ENCODE assay signal across 33 cellular contexts in the genomic region with DNA sequence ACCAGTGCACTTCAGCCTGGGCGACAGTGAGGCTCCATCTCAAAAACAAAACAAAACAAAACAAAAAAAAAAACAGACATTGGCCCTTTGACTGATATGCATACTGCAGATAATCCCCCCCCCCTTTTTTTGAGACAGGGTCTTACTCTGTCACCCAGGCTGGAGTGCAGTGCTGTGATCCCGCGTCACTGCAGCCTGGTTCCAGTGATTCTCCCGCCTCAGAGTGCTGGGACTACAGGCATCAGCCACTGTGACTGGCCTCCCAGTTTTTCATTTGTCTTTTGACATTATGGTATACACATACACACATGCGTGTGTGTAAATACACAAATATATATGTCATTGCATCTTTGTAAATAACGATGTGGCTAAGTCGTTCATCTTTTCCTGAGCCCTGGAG.
"Had no signal": no experiment of that assay in that cellular context is flagged by ENCODE, and none has a peak within 500 bp of the region (broad histone marks: within the 10 kb centered on the region; RNA-seq: fewer than 3 reads in every experiment).

No MANE protein-coding gene starts in this region.

- H2AFZ ChIP-seq: PC-9 had no signal

- H3K9me3 Mint-ChIP-seq: activated CD4-positive, alpha-beta memory T cell treated with anti-CD3 and anti-CD28 coated beads, Interleukin-2, amount 10 ng/mL, durations not matched to agents 7 days and 5 days; activated naive CD4-positive, alpha-beta T cell treated with anti-CD3 and anti-CD28 coated beads for 36 hours; activated naive CD8-positive, alpha-beta T cell treated with anti-CD3 and anti-CD28 coated beads, Interleukin-2, amount 50 U/mL, for 24 hours; brain; T-cell had no signal

- H3K4me2 ChIP-seq: PC-9 had no signal

- H3K27ac Mint-ChIP-seq: activated CD4-positive, alpha-beta memory T cell treated with anti-CD3 and anti-CD28 coated beads, Interleukin-2, amount 10 ng/mL, durations not matched to agents 7 days and 5 days; activated naive CD4-positive, alpha-beta T cell treated with anti-CD3 and anti-CD28 coated beads for 36 hours; activated naive CD8-positive, alpha-beta T cell; activated naive CD8-positive, alpha-beta T cell treated with anti-CD3 and anti-CD28 coated beads, Interleukin-2, amount 50 U/mL, for 24 hours; T-helper 17 cell had no signal

- ATAC-seq: activated CD8-positive, alpha-beta memory T cell treated with anti-CD3 and anti-CD28 coated beads, Interleukin-2, amount 10 ng/mL, durations not matched to agents 7 days and 5 days; activated naive CD8-positive, alpha-beta T cell treated with anti-CD3 and anti-CD28 coated beads, Interleukin-2, amount 50 U/mL, for 24 hours; Right ventricle myocardium inferior; SK-N-SH treated with all-trans-retinoic acid at 6 μM for 48 hours; T-cell; T-helper 17 cell had no signal

- H3K4me3 ChIP-seq: PC-9 had no signal

- H3K4me3 Mint-ChIP-seq: activated CD4-positive, alpha-beta memory T cell treated with anti-CD3 and anti-CD28 coated beads, Interleukin-2, amount 10 ng/mL, durations not matched to agents 7 days and 5 days; activated CD8-positive, alpha-beta memory T cell treated with anti-CD3 and anti-CD28 coated beads, Interleukin-2, amount 10 ng/mL, durations not matched to agents 7 days and 5 days; activated naive CD4-positive, alpha-beta T cell treated with anti-CD3 and anti-CD28 coated beads for 36 hours; activated naive CD8-positive, alpha-beta T cell; activated naive CD8-positive, alpha-beta T cell treated with anti-CD3 and anti-CD28 coated beads, Interleukin-2, amount 50 U/mL, for 24 hours; brain; T-cell had no signal

- H3K27me3 Mint-ChIP-seq: activated CD4-positive, alpha-beta memory T cell treated with anti-CD3 and anti-CD28 coated beads, Interleukin-2, amount 10 ng/mL, durations not matched to agents 7 days and 5 days; activated CD8-positive, alpha-beta memory T cell treated with anti-CD3 and anti-CD28 coated beads, Interleukin-2, amount 10 ng/mL, durations not matched to agents 7 days and 5 days; activated naive CD8-positive, alpha-beta T cell; activated naive CD8-positive, alpha-beta T cell treated with anti-CD3 and anti-CD28 coated beads, Interleukin-2, amount 50 U/mL, for 24 hours; T-cell; T-helper 17 cell had no signal

- H3K36me3 Mint-ChIP-seq: activated CD8-positive, alpha-beta memory T cell treated with anti-CD3 and anti-CD28 coated beads, Interleukin-2, amount 10 ng/mL, durations not matched to agents 7 days and 5 days; activated naive CD8-positive, alpha-beta T cell; T-cell had no signal

- DNase-seq: activated CD4-positive, alpha-beta memory T cell treated with anti-CD3 and anti-CD28 coated beads, Interleukin-2, amount 10 ng/mL, durations not matched to agents 7 days and 5 days; activated CD4-positive, alpha-beta T cell treated with anti-CD3 and anti-CD28 coated beads for 1 hour; activated CD4-positive, alpha-beta T cell treated with anti-CD3 and anti-CD28 coated beads for 48 hours; activated CD4-positive, CD25-positive, alpha-beta regulatory T cell; activated CD8-positive, alpha-beta memory T cell treated with anti-CD3 and anti-CD28 coated beads for 24 hours; activated CD8-positive, alpha-beta memory T cell treated with anti-CD3 and anti-CD28 coated beads, Interleukin-2, amount 10 ng/mL, durations not matched to agents 7 days and 5 days; activated CD8-positive, alpha-beta memory T cell treated with anti-CD3 and anti-CD28 coated beads, Interleukin-2, amount 50 U/mL, for 48 hours; activated gamma-delta T cell; activated naive CD4-positive, alpha-beta T cell treated with anti-CD3 and anti-CD28 coated beads for 36 hours; activated naive CD8-positive, alpha-beta T cell treated with anti-CD3 and anti-CD28 coated beads, Interleukin-2, amount 50 U/mL, for 24 hours; activated T-cell treated with anti-CD3 and anti-CD28 coated beads, Interleukin-2, amount 50 U/mL, for 48 hours; anterior cingulate cortex; cerebellar nuclear complex; Karpas-422; NCI-H1105; NCI-H1417 treated with DMSO at 0.1 percent for 48 hours; NCI-H187 treated with DMSO at 0.1 percent for 48 hours; NCI-H2081; NCI-H2171 treated with DMSO at 0.1 percent for 48 hours; NCI-H2227 treated with DMSO at 0.1 percent for 48 hours; NCI-H446; NCI-H510A treated with DMSO at 0.1 percent for 48 hours; PC-9; SIG-M5; T-cell; T-helper 17 cell; T-helper 9 cell had no signal

- H3K27ac ChIP-seq: PC-9, RWPE1, VCaP had no signal
